Comparison of ENCODE assay signal across 24 cellular contexts in the genomic region with DNA sequence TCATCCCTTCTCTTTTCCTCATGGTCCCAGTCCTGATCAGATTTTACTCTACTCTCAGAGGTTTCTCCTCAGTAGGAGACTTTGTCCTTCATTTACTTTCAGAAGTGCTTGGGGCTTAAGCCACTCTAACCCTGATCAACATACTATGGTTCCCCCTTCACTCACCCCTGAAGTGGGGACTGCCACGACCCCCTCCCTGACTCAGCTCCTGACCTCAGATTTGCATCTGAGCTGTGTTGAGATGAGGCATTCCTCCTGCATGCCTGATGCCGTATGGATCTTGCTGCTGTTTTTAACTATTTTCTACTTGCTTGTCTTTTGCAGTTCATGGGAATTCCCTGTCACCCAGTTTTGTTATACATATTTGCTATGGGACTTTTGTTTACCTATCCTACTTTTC.
"Had no signal": no experiment of that assay in that cellular context is flagged by ENCODE, and none has a peak within 500 bp of the region (broad histone marks: within the 10 kb centered on the region; RNA-seq: fewer than 3 reads in every experiment).

No MANE protein-coding gene starts in this region.

- H3K27ac ChIP-seq: brain microvascular endothelial cell, cardiac muscle cell, PC-9 had no signal

- H3K27ac Mint-ChIP-seq: activated CD4-positive, alpha-beta memory T cell treated with anti-CD3 and anti-CD28 coated beads for 36 hours; activated CD4-positive, alpha-beta T cell treated with anti-CD3 and anti-CD28 coated beads, Interleukin-2, amount 10 ng/mL, durations not matched to agents 7 days and 5 days; activated naive CD4-positive, alpha-beta T cell treated with anti-CD3 and anti-CD28 coated beads for 36 hours; activated naive CD8-positive, alpha-beta T cell; activated T-helper 17 cell treated with anti-CD3 and anti-CD28 coated beads, Interleukin-2, amount 50 U/mL, for 72 hours; T-helper 17 cell had no signal

- H3K4me2 ChIP-seq: PC-9 had no signal

- ATAC-seq: activated T-cell treated with anti-CD3 and anti-CD28 coated beads, Interleukin-2, amount 50 U/mL, for 4 hours; activated T-helper 17 cell treated with anti-CD3 and anti-CD28 coated beads, Interleukin-2, amount 50 U/mL, for 72 hours; T-helper 17 cell had no signal

- H3K36me3 Mint-ChIP-seq: activated CD4-positive, alpha-beta memory T cell treated with anti-CD3 and anti-CD28 coated beads for 36 hours; activated naive CD8-positive, alpha-beta T cell had no signal

- H3K36me3 ChIP-seq: brain microvascular endothelial cell, cardiac muscle cell had no signal

- H3K4me1 Mint-ChIP-seq: activated CD4-positive, alpha-beta T cell treated with anti-CD3 and anti-CD28 coated beads, Interleukin-2, amount 10 ng/mL, durations not matched to agents 7 days and 5 days; activated T-helper 17 cell treated with anti-CD3 and anti-CD28 coated beads, Interleukin-2, amount 50 U/mL, for 72 hours; T-helper 17 cell had no signal

- DNase-seq: activated CD4-positive, alpha-beta memory T cell treated with anti-CD3 and anti-CD28 coated beads for 36 hours; activated CD4-positive, alpha-beta T cell treated with anti-CD3 and anti-CD28 coated beads, Interleukin-2, amount 10 ng/mL, durations not matched to agents 7 days and 5 days; activated CD4-positive, CD25-positive, alpha-beta regulatory T cell; activated CD8-positive, alpha-beta memory T cell treated with anti-CD3 and anti-CD28 coated beads for 24 hours; activated gamma-delta T cell; activated naive CD4-positive, alpha-beta T cell treated with anti-CD3 and anti-CD28 coated beads for 36 hours; activated T-cell treated with anti-CD3 and anti-CD28 coated beads, Interleukin-2, amount 50 U/mL, for 4 hours; amygdala; brain microvascular endothelial cell; Karpas-422; MM.1S; NCI-H1105; NCI-H1436; NCI-H1694 treated with DMSO at 0.1 percent for 48 hours; NCI-H2029 treated with DMSO at 0.1 percent for 48 hours; NCI-H510A treated with DMSO at 0.1 percent for 48 hours; NCI-H69; PC-9; SIG-M5; T-helper 17 cell; T-helper 9 cell had no signal

- H3K27me3 ChIP-seq: brain microvascular endothelial cell, cardiac muscle cell had no signal

- H3K27me3 Mint-ChIP-seq: activated CD4-positive, alpha-beta memory T cell treated with anti-CD3 and anti-CD28 coated beads for 36 hours; activated CD4-positive, alpha-beta T cell treated with anti-CD3 and anti-CD28 coated beads, Interleukin-2, amount 10 ng/mL, durations not matched to agents 7 days and 5 days; activated naive CD8-positive, alpha-beta T cell; activated T-helper 17 cell treated with anti-CD3 and anti-CD28 coated beads, Interleukin-2, amount 50 U/mL, for 72 hours; T-helper 17 cell had no signal

- H2AFZ ChIP-seq: PC-9 had no signal

- H3K4me3 ChIP-seq: cardiac muscle cell, PC-9 had no signal

- H3K4me3 Mint-ChIP-seq: activated CD4-positive, alpha-beta memory T cell treated with anti-CD3 and anti-CD28 coated beads for 36 hours; activated CD4-positive, alpha-beta T cell treated with anti-CD3 and anti-CD28 coated beads, Interleukin-2, amount 10 ng/mL, durations not matched to agents 7 days and 5 days; activated naive CD4-positive, alpha-beta T cell treated with anti-CD3 and anti-CD28 coated beads for 36 hours; activated naive CD8-positive, alpha-beta T cell; activated T-cell treated with anti-CD3 and anti-CD28 coated beads, Interleukin-2, amount 50 U/mL, for 4 hours; activated T-helper 17 cell treated with anti-CD3 and anti-CD28 coated beads, Interleukin-2, amount 50 U/mL, for 72 hours; T-helper 17 cell had no signal
